8 cellular contexts compared by ENCODE assay signal in the genomic region with DNA sequence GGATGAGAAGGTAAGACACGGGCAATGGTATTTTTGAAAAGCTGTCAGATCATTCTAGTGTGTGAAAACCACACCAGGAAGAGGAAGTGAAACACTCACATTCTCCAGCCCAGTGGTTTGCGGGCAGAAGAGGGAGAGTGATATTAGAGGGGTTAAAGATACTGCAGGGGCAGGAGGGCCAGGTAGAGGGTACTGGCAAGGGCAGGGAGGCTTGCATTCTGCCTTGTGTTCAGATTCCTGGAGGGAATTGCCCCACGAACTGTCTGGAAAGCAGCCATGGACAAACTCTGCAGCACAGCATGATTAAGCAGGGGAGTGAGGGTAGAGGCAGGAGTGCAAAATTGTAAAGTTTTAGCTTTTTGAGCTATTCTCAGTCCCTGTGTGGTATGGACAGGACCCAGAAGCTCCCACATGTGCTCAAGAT. TPM values are rescaled to one million over a fixed set of nuclear protein-coding genes. Genes with fewer than 3 reads are reported as not detected.
DNase-seq lines count a peak whose midpoint lies in the region; ATAC-seq, FAIRE-seq and TF ChIP-seq lines count a peak whose summit lies in the region.

No MANE protein-coding gene starts in this region.

- in situ Hi-C loops in gastrocnemius medialis (cut with MboI; ENCODE audit: low sequenced_read_pairs in 4 of 4), result no loop called here

- intact Hi-C loops in gastrocnemius medialis (cut with DNase I; ENCODE audit: low total_unique reads), result no loop called here

- H3K27me3 ChIP-seq in gastrocnemius medialis (no peaks in the 10 kb centered on the region), H7 (ENCODE audit: control insufficient read depth, insufficient read depth, low read length) (no peaks in the 10 kb centered on the region)

- H3K4me3 ChIP-seq in gastrocnemius medialis (peak overlapping the region in 1 of 4 donors; percentile 40), H7 (ENCODE audit: insufficient read depth, low read depth, low read length) (no peak overlapping the region)

- ATAC-seq in GM18505 (IDR thresholded peaks at IDR 0.05; ENCODE audit: unreplicated experiment) (peak; percentile 89), HG02938 (IDR thresholded peaks at IDR 0.05; ENCODE audit: unreplicated experiment) (peak; percentile 99), gastrocnemius medialis (peak in 1 of 2 donors; percentile 35)

- TF ChIP-seq POLR2A in GM18505 (IDR thresholded peaks at IDR 0.05; ENCODE audit: borderline replicate concordance, extremely low read depth, insufficient read depth, insufficient read length) (no peak), gastrocnemius medialis (IDR thresholded peaks at IDR 0.05) (no peak)

- peaks cover 28 to 32% of the 10 kb centered on the region in 2 donors for H3K4me1 ChIP-seq in gastrocnemius medialis

- H3K27ac ChIP-seq in gastrocnemius medialis, result peak overlapping the region in 3 of 4 donors; percentile 20 to 35 (median 21)

- no peaks in the 10 kb centered on the region for H3K9me3 ChIP-seq in gastrocnemius medialis

- TF ChIP-seq CTCF in gastrocnemius medialis (IDR thresholded peaks at IDR 0.05 in 4 of 5, conservative IDR thresholded peaks at IDR 0.05 in 1 of 5), result no peak

- DNase-seq in RPMI8226, result peak; percentile 64
- DNase-seq in activated naive CD4-positive, alpha-beta T cell (lab: John Stamatoyannopoulos, UW), result peak in 3 of 4 experiments; percentile 2 to 15 (median 13)
- no peak for DNase-seq in gastrocnemius medialis
- DNase-seq in H7, result no peak
- DNase-seq in RCC 7860 (ENCODE audit: low spot score), result no peak
- DNase-seq in NCI-H1105 treated with DMSO at 0.1 percent for 48 hours (lab: John Stamatoyannopoulos, UW), result no peak

- no peak for FAIRE-seq in RCC 7860 (lab: Jason Lieb, UNC)

- H3K36me3 ChIP-seq in gastrocnemius medialis, result no peaks in the 10 kb centered on the region
- H3K36me3 ChIP-seq in H7 (replicated peaks; ENCODE audit: control insufficient read depth, insufficient read depth, low read length), result no peaks in the 10 kb centered on the region

RNA-seq across cellular contexts. Expression of gene NIPAL1, which starts 30.9 kb away (rescaled TPM):
- total RNA-seq in gastrocnemius medialis, result under 1 TPM in 3 of 4 donors, not detected in 1; 0.07 to 0.51 (median 0.15) TPM
- total RNA-seq in H7 (2014; rRNA removed; shearing (Covaris generic)), result 1.7 and 2.5 TPM in 2 replicates

RNA-seq across cellular contexts. Expression of gene CNGA1, which starts 31.0 kb away (rescaled TPM):
- under 1 TPM in 3 of 4 donors, not detected in 1; 0.15 to 0.53 (median 0.32) TPM for total RNA-seq in gastrocnemius medialis
- total RNA-seq in H7 (2014; rRNA removed; shearing (Covaris generic)), result 0.10 and 0.18 TPM in 2 replicates

Comparison
In these comparisons a context has a peak if more than half of its experiments do, and no peak if none do; other contexts are left out.
1. DNase-seq: peak in RPMI8226 (single experiment) and activated naive CD4-positive, alpha-beta T cell (3 of 4); none in gastrocnemius medialis (0 of 2), H7 (single experiment), RCC 7860 (single experiment) and NCI-H1105 treated with DMSO at 0.1 percent for 48 hours (single experiment).